17 cellular contexts compared by ENCODE assay signal in genomic region chr17:81250286-81251090, GRCh38. TPM values are rescaled to one million over a fixed set of nuclear protein-coding genes. Genes with fewer than 3 reads are reported as not detected.
DNase-seq lines count a peak whose midpoint lies in the region; ATAC-seq and TF ChIP-seq lines count a peak whose summit lies in the region.
"Had no signal": no experiment of that assay in that cellular context is flagged by ENCODE, and none has a peak within 500 bp of the region (broad histone marks: within the 10 kb centered on the region; RNA-seq: fewer than 3 reads in every experiment).

No MANE protein-coding gene starts in this region.

- H3K4me3 Mint-ChIP-seq in brain: peak overlapping the region in 1 of 5 experiments; percentile 26
- H3K4me3 Mint-ChIP-seq in stimulated activated memory B cell treated with anti-CD40 and anti-IgM and Interleukin-4, amounts not matched to agents 10 μg/mL and 1 μg/mL and 100 μg/mL, for 72 hours: no peak overlapping the region
- H3K4me3 Mint-ChIP-seq: activated CD4-positive, alpha-beta T cell treated with anti-CD3 and anti-CD28 coated beads for 36 hours had no signal

- no peaks in the 10 kb centered on the region for H3K27me3 ChIP-seq in right atrium auricular region
- no peaks in the 10 kb centered on the region for H3K27me3 ChIP-seq in spleen (replicated peaks in 1 of 7)
- H3K27me3 ChIP-seq: suprapubic skin had no signal

- no peaks in the 10 kb centered on the region for H3K36me3 Mint-ChIP-seq in brain
- H3K36me3 Mint-ChIP-seq in stimulated activated memory B cell treated with anti-CD40 and anti-IgM and Interleukin-4, amounts not matched to agents 10 μg/mL and 1 μg/mL and 100 μg/mL, for 72 hours: peaks cover 42% of the 10 kb centered on the region

- no peak for TF ChIP-seq POLR2A in spleen (IDR thresholded peaks at IDR 0.05)

- H3K36me3 ChIP-seq in right atrium auricular region: peaks cover 31% of the 10 kb centered on the region
- H3K36me3 ChIP-seq in spleen: peaks cover 0 to 85% (median 37%) of the 10 kb centered on the region in 6 donors

- peaks cover 0 to 5% (median 0%) of the 10 kb centered on the region in 5 experiments for H3K9me3 Mint-ChIP-seq in brain
- H3K9me3 Mint-ChIP-seq in stimulated activated memory B cell treated with anti-CD40 and anti-IgM and Interleukin-4, amounts not matched to agents 10 μg/mL and 1 μg/mL and 100 μg/mL, for 72 hours: no peaks in the 10 kb centered on the region

- H3K9me3 ChIP-seq in right atrium auricular region (no peaks in the 10 kb centered on the region), spleen (no peaks in the 10 kb centered on the region)
- H3K9me3 ChIP-seq: suprapubic skin had no signal

- intact Hi-C loops in Right ventricle myocardium superior (cut with DNase I): loop anchor here (5.0 kb wide), 2 partner anchors 232 to 352 kb away; no protein-coding TSS in a partner anchor
- intact Hi-C loops in spleen (cut with DNase I; ENCODE audit: low total_unique reads): loop anchor here (10.0 kb wide), 1 partner anchor 234 kb away; no protein-coding TSS in a partner anchor

- peak; percentile 35 for DNase-seq in Right ventricle myocardium superior
- no peak for DNase-seq in right atrium auricular region (ENCODE audit: low spot score)
- peak; percentile 57 for DNase-seq in NCI-H2196 treated with DMSO at 0.1 percent for 48 hours (lab: John Stamatoyannopoulos, UW; ENCODE audit: unreplicated experiment)
- no peak for DNase-seq in H4 (ENCODE audit: low spot score)
- no peak for DNase-seq in spleen
- no peak for DNase-seq in NCI-H2227 (lab: John Stamatoyannopoulos, UW; ENCODE audit: unreplicated experiment)
- DNase-seq: activated CD4-positive, alpha-beta T cell treated with anti-CD3 and anti-CD28 coated beads for 36 hours; activated naive CD4-positive, alpha-beta T cell; PC-9; stimulated activated CD4-positive, alpha-beta T cell treated with anti-CD3 and anti-CD28 coated beads, Interleukin-4, amount 100 ng/mL, for 4 hours; stimulated activated CD8-positive, alpha-beta memory T cell treated with anti-CD3 and anti-CD28 coated beads, Interleukin-4, amount 100 ng/mL, for 48 hours; T1000 had no signal

- ATAC-seq in Right ventricle myocardium superior (ENCODE audit: poor library complexity): no peak
- ATAC-seq in stimulated activated memory B cell treated with anti-CD40 and anti-IgM and Interleukin-4, amounts not matched to agents 10 μg/mL and 1 μg/mL and 100 μg/mL, for 72 hours: no peak
- ATAC-seq: activated CD4-positive, alpha-beta T cell treated with anti-CD3 and anti-CD28 coated beads for 36 hours; SK-N-SH treated with all-trans-retinoic acid at 6 μM for 48 hours had no signal

- H3K4me3 ChIP-seq in right atrium auricular region (no peak overlapping the region), spleen (no peak overlapping the region)
- H3K4me3 ChIP-seq: coronary artery, PC-9, suprapubic skin had no signal

- no peaks in the 10 kb centered on the region for H3K27me3 Mint-ChIP-seq in brain
- H3K27me3 Mint-ChIP-seq in stimulated activated memory B cell treated with anti-CD40 and anti-IgM and Interleukin-4, amounts not matched to agents 10 μg/mL and 1 μg/mL and 100 μg/mL, for 72 hours: no peaks in the 10 kb centered on the region
- H3K27me3 Mint-ChIP-seq: activated CD4-positive, alpha-beta T cell treated with anti-CD3 and anti-CD28 coated beads for 36 hours had no signal

- peak overlapping the region in 3 of 5 experiments; percentile 38 to 92 (median 82) for H3K27ac Mint-ChIP-seq in brain
- H3K27ac Mint-ChIP-seq in stimulated activated memory B cell treated with anti-CD40 and anti-IgM and Interleukin-4, amounts not matched to agents 10 μg/mL and 1 μg/mL and 100 μg/mL, for 72 hours: peak overlapping the region; percentile 65
- H3K27ac Mint-ChIP-seq: activated CD4-positive, alpha-beta T cell treated with anti-CD3 and anti-CD28 coated beads for 36 hours had no signal

- no peak for TF ChIP-seq CTCF in right atrium auricular region (IDR thresholded peaks at IDR 0.05)
- no peak for TF ChIP-seq CTCF in brain (conservative IDR thresholded peaks at IDR 0.05)
- TF ChIP-seq CTCF in spleen (IDR thresholded peaks at IDR 0.05 in 8 of 11, conservative IDR thresholded peaks at IDR 0.05 in 3 of 11): no peak

- WGBS in spleen, 5 donors: 86 to 93% (median 90%) methylated on average over 28 to 31 of the region's 31 CpGs

- H3K4me1 ChIP-seq in right atrium auricular region: peaks cover 0 to 18% of the 10 kb centered on the region in 2 donors
- peaks cover 0 to 47% (median 16%) of the 10 kb centered on the region in 6 donors for H3K4me1 ChIP-seq in spleen

- peaks cover 48% of the 10 kb centered on the region for H3K4me1 Mint-ChIP-seq in brain
- H3K4me1 Mint-ChIP-seq in stimulated activated memory B cell treated with anti-CD40 and anti-IgM and Interleukin-4, amounts not matched to agents 10 μg/mL and 1 μg/mL and 100 μg/mL, for 72 hours: peaks cover 23% of the 10 kb centered on the region

- H3K27ac ChIP-seq in right atrium auricular region (no peak overlapping the region), spleen (peak overlapping the region in 1 of 8 donors; percentile 4)
- H3K27ac ChIP-seq: coronary artery, PC-9, suprapubic skin had no signal

RNA-seq across cellular contexts. Expression of gene NDUFAF8, which starts 11.4 kb away (rescaled TPM):
- total RNA-seq in Right ventricle myocardium superior (59.4 TPM), right atrium auricular region (10 to 100 TPM; 53.1 to 53.5 TPM), spleen (10 to 100 TPM; 22.0 to 49.3 (median 34.3) TPM)
- polyA plus RNA-seq in brain (ENCODE audit: insufficient read depth, low read depth, low replicate concordance) (69.2 TPM), spleen (10 to 100 TPM; 54.9 to 57.6 (median 56.7) TPM)
- 47.4 and 77.7 TPM in 2 replicates for total RNA-seq in H4 (2014; rRNA removed; shearing (Covaris generic))

RNA-seq across cellular contexts. Expression of gene TEPSIN, which starts 11.6 kb away (rescaled TPM):
- total RNA-seq in Right ventricle myocardium superior: 13.4 TPM
- 10 to 100 TPM; 12.3 to 14.3 TPM for total RNA-seq in right atrium auricular region
- polyA plus RNA-seq in brain (ENCODE audit: insufficient read depth, low read depth, low replicate concordance): 10.8 TPM
- 3.4 and 4.0 TPM in 2 replicates for total RNA-seq in H4 (2014; rRNA removed; shearing (Covaris generic))
- total RNA-seq in spleen: 10 to 100 TPM; 62.3 to 88.8 (median 72.3) TPM
- polyA plus RNA-seq in spleen: 10 to 100 TPM; 36.9 to 76.3 (median 57.9) TPM

RNA-seq across cellular contexts. Expression of gene CEP131, which starts 27.7 kb away (rescaled TPM):
- total RNA-seq in Right ventricle myocardium superior (11.1 TPM), right atrium auricular region (1 to 10 TPM; 5.5 to 6.2 TPM), spleen (10 to 100 TPM in 6 of 7 donors, 1 to 10 TPM in 1; 8.5 to 17.9 (median 12.0) TPM)
- polyA plus RNA-seq in brain (ENCODE audit: insufficient read depth, low read depth, low replicate concordance) (31.5 TPM), spleen (10 to 100 TPM; 10.3 to 26.7 (median 20.5) TPM)
- 5.3 and 11.3 TPM in 2 replicates for total RNA-seq in H4 (2014; rRNA removed; shearing (Covaris generic))

RNA-seq across cellular contexts. Expression of gene SLC38A10, which starts 44.6 kb away (rescaled TPM):
- total RNA-seq in Right ventricle myocardium superior: 41.3 TPM
- total RNA-seq in right atrium auricular region: 10 to 100 TPM; 46.2 to 63.4 TPM
- polyA plus RNA-seq in brain (ENCODE audit: insufficient read depth, low read depth, low replicate concordance): 38.7 TPM
- total RNA-seq in H4 (2014; rRNA removed; shearing (Covaris generic)): 40.9 and 67.3 TPM in 2 replicates
- total RNA-seq in spleen: 100 to 1,000 TPM in 1 of 7 donors, 10 to 100 TPM in 6; 82.8 to 112 (median 95.0) TPM
- 10 to 100 TPM; 54.9 to 85.1 (median 71.4) TPM for polyA plus RNA-seq in spleen

Comparison
In these comparisons a context has a peak if more than half of its experiments do, and no peak if none do; other contexts are left out.
1. DNase-seq: peak in Right ventricle myocardium superior (single experiment) and NCI-H2196 treated with DMSO at 0.1 percent for 48 hours (single experiment); none in right atrium auricular region (single experiment), H4 (single experiment), spleen (single experiment) and NCI-H2227 (single experiment).